In the genomic region with DNA sequence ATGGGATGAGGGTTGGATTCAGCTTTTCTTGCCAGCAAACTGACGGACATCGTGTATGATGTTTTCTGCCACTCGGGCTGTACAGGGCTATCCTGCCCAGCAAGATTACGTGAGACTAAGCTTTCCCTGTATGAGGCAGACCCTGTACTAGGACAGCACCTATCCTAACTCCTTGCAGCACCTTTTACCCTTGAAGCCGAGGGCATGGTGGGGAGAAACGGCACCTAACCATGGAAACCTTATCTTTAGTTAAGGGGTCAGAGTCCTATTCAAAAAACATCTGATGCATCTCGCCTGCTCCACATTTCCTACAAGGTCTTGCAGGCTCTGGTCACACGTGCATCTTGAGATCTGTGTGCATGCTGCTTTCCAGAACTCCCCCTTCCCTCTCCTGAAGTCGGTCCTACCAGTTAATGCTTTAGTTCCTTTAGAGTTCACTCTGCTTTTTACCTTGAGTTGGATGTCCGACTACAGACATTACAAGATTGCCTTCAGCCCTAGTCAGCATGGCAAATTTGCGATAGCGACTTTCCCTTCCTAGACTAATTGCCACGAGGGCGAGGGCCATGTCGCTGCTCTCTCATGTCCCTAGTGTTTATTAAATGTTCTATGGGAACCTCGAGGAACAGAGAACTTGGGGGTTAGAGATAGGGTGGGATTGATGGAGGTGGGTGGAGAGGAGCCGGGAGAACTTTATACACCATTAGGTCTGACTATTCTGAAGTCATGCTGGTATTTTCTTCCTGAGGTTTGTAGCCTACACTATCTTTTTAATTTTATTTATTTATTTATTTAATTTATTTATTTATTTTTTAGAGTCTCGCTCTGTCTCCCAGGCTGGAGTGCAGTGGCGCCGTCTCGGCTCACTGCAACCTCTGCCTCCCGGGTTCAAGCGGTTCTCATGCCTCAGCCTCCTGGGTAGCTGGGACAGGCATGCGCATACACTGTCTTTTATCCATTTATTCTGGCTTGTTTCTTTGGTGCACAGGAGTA, we compare ENCODE assay signal across 2 cellular contexts.
TF ChIP-seq lines count a peak whose summit lies in the region.

No MANE protein-coding gene starts in this region.

TF ChIP-seq in HEK293, 187 proteins besides CTCF, POLR2A, EP300 and RAD21 (continued from another document and continues in another):
- TF ChIP-seq MYNN (tag by site-specific recombination; IDR thresholded peaks at IDR 0.05; ENCODE audit: borderline replicate concordance) (no peak), ZNF433 (tag by site-specific recombination; IDR thresholded peaks at IDR 0.05; ENCODE audit: low read depth) (0 out of 2 replicates have a peak, but pooled peaks have one; percentile 13), ZNF266 (tag by site-specific recombination; IDR thresholded peaks at IDR 0.05; ENCODE audit: low read depth) (peak; percentile 8; the same call in 1 of the 2 replicates), ZSCAN16 (tag by site-specific recombination; IDR thresholded peaks at IDR 0.05) (peak; percentile 48; the same call in 1 of the 2 replicates), ZBTB8A (tag by site-specific recombination; IDR thresholded peaks at IDR 0.05) (peak; percentile 45; the same call in 1 of the 2 replicates), ZNF777 (tag by site-specific recombination; IDR thresholded peaks at IDR 0.05; ENCODE audit: borderline replicate concordance) (no peak), TRIM28 (IDR thresholded peaks at IDR 0.05; ENCODE audit: borderline replicate concordance, low read length) (peak; percentile 23; the same call in 1 of the 2 replicates), ZNF501 (tag by site-specific recombination; IDR thresholded peaks at IDR 0.05) (no peak), ZNF394 (tag by site-specific recombination; IDR thresholded peaks at IDR 0.05; ENCODE audit: borderline replicate concordance) (peak; percentile 82; the same call in 1 of the 2 replicates), KLF16 (tag by site-specific recombination; IDR thresholded peaks at IDR 0.05) (no peak), ZNF670 (tag by site-specific recombination; IDR thresholded peaks at IDR 0.05; ENCODE audit: low read depth) (no peak), ZNF155 (tag by site-specific recombination; IDR thresholded peaks at IDR 0.05) (no peak), TCF7L2 (IDR thresholded peaks at IDR 0.05; ENCODE audit: borderline replicate concordance, low read depth, low read length) (no peak), ZNF629 (tag by site-specific recombination; IDR thresholded peaks at IDR 0.05) (no peak), ZFP37 (tag by site-specific recombination; IDR thresholded peaks at IDR 0.05) (no peak)
- TF ChIP-seq, protein P1, sequence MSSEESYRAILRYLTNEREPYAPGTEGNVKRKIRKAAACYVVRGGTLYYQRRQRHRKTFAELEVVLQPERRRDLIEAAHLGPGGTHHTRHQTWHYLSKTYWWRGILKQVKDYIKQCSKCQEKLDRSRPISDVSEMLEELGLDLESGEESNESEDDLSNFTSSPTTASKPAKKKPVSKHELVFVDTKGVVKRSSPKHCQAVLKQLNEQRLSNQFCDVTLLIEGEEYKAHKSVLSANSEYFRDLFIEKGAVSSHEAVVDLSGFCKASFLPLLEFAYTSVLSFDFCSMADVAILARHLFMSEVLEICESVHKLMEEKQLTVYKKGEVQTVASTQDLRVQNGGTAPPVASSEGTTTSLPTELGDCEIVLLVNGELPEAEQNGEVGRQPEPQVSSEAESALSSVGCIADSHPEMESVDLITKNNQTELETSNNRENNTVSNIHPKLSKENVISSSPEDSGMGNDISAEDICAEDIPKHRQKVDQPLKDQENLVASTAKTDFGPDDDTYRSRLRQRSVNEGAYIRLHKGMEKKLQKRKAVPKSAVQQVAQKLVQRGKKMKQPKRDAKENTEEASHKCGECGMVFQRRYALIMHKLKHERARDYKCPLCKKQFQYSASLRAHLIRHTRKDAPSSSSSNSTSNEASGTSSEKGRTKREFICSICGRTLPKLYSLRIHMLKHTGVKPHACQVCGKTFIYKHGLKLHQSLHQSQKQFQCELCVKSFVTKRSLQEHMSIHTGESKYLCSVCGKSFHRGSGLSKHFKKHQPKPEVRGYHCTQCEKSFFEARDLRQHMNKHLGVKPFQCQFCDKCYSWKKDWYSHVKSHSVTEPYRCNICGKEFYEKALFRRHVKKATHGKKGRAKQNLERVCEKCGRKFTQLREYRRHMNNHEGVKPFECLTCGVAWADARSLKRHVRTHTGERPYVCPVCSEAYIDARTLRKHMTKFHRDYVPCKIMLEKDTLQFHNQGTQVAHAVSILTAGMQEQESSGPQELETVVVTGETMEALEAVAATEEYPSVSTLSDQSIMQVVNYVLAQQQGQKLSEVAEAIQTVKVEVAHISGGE (tag by site-specific recombination; conservative IDR thresholded peaks at IDR 0.05; ENCODE audit: low read depth) = peak; percentile 46
- TF ChIP-seq, protein P2, sequence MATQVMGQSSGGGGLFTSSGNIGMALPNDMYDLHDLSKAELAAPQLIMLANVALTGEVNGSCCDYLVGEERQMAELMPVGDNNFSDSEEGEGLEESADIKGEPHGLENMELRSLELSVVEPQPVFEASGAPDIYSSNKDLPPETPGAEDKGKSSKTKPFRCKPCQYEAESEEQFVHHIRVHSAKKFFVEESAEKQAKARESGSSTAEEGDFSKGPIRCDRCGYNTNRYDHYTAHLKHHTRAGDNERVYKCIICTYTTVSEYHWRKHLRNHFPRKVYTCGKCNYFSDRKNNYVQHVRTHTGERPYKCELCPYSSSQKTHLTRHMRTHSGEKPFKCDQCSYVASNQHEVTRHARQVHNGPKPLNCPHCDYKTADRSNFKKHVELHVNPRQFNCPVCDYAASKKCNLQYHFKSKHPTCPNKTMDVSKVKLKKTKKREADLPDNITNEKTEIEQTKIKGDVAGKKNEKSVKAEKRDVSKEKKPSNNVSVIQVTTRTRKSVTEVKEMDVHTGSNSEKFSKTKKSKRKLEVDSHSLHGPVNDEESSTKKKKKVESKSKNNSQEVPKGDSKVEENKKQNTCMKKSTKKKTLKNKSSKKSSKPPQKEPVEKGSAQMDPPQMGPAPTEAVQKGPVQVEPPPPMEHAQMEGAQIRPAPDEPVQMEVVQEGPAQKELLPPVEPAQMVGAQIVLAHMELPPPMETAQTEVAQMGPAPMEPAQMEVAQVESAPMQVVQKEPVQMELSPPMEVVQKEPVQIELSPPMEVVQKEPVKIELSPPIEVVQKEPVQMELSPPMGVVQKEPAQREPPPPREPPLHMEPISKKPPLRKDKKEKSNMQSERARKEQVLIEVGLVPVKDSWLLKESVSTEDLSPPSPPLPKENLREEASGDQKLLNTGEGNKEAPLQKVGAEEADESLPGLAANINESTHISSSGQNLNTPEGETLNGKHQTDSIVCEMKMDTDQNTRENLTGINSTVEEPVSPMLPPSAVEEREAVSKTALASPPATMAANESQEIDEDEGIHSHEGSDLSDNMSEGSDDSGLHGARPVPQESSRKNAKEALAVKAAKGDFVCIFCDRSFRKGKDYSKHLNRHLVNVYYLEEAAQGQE (tag by site-specific recombination; IDR thresholded peaks at IDR 0.05) = no peak

TF ChIP-seq in SK-N-SH treated with all-trans-retinoic acid at 6 μM for 48 hours, 23 proteins besides CTCF, POLR2A, EP300 and RAD21 (continued from another document):
- TF ChIP-seq, protein P3, sequence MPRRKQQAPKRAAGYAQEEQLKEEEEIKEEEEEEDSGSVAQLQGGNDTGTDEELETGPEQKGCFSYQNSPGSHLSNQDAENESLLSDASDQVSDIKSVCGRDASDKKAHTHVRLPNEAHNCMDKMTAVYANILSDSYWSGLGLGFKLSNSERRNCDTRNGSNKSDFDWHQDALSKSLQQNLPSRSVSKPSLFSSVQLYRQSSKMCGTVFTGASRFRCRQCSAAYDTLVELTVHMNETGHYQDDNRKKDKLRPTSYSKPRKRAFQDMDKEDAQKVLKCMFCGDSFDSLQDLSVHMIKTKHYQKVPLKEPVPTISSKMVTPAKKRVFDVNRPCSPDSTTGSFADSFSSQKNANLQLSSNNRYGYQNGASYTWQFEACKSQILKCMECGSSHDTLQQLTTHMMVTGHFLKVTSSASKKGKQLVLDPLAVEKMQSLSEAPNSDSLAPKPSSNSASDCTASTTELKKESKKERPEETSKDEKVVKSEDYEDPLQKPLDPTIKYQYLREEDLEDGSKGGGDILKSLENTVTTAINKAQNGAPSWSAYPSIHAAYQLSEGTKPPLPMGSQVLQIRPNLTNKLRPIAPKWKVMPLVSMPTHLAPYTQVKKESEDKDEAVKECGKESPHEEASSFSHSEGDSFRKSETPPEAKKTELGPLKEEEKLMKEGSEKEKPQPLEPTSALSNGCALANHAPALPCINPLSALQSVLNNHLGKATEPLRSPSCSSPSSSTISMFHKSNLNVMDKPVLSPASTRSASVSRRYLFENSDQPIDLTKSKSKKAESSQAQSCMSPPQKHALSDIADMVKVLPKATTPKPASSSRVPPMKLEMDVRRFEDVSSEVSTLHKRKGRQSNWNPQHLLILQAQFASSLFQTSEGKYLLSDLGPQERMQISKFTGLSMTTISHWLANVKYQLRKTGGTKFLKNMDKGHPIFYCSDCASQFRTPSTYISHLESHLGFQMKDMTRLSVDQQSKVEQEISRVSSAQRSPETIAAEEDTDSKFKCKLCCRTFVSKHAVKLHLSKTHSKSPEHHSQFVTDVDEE (CRISPR knock-in tag; IDR thresholded peaks at IDR 0.05) = no peak
- TF ChIP-seq ZC3H10 (CRISPR knock-in tag; IDR thresholded peaks at IDR 0.05) (no peak), TCF4 (CRISPR knock-in tag; IDR thresholded peaks at IDR 0.05; ENCODE audit: borderline replicate concordance) (no peak), ZNF70 (CRISPR knock-in tag; IDR thresholded peaks at IDR 0.05) (no peak), ZFP30 (CRISPR knock-in tag; IDR thresholded peaks at IDR 0.05) (no peak), ZNF8 (CRISPR knock-in tag; IDR thresholded peaks at IDR 0.05) (no peak)
- TF ChIP-seq, protein P4, sequence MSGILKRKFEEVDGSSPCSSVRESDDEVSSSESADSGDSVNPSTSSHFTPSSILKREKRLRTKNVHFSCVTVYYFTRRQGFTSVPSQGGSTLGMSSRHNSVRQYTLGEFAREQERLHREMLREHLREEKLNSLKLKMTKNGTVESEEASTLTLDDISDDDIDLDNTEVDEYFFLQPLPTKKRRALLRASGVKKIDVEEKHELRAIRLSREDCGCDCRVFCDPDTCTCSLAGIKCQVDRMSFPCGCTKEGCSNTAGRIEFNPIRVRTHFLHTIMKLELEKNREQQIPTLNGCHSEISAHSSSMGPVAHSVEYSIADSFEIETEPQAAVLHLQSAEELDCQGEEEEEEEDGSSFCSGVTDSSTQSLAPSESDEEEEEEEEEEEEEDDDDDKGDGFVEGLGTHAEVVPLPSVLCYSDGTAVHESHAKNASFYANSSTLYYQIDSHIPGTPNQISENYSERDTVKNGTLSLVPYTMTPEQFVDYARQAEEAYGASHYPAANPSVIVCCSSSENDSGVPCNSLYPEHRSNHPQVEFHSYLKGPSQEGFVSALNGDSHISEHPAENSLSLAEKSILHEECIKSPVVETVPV (CRISPR knock-in tag; IDR thresholded peaks at IDR 0.05) = no peak
- TF ChIP-seq, protein P5, sequence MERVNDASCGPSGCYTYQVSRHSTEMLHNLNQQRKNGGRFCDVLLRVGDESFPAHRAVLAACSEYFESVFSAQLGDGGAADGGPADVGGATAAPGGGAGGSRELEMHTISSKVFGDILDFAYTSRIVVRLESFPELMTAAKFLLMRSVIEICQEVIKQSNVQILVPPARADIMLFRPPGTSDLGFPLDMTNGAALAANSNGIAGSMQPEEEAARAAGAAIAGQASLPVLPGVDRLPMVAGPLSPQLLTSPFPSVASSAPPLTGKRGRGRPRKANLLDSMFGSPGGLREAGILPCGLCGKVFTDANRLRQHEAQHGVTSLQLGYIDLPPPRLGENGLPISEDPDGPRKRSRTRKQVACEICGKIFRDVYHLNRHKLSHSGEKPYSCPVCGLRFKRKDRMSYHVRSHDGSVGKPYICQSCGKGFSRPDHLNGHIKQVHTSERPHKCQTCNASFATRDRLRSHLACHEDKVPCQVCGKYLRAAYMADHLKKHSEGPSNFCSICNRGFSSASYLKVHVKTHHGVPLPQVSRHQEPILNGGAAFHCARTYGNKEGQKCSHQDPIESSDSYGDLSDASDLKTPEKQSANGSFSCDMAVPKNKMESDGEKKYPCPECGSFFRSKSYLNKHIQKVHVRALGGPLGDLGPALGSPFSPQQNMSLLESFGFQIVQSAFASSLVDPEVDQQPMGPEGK (CRISPR knock-in tag; IDR thresholded peaks at IDR 0.05; ENCODE audit: borderline replicate concordance) = no peak
